ENCODE assay signal across 18 cellular contexts in genomic region chr1:96080925-96081324, GRCh38.
A peak's percentile ranks its signal among the peaks of the same experiment; 100 is the strongest.
DNase-seq lines count a peak whose midpoint lies in the region; ATAC-seq and TF ChIP-seq lines count a peak whose summit lies in the region.
"Had no signal": no experiment of that assay in that cellular context is flagged by ENCODE, and none has a peak within 500 bp of the region (broad histone marks: within the 10 kb centered on the region; RNA-seq: fewer than 3 reads in every experiment).

No MANE protein-coding gene starts in this region.

- H3K27me3 ChIP-seq in Karpas-422 (ENCODE audit: low read length) (no peaks in the 10 kb centered on the region), testis (no peaks in the 10 kb centered on the region)
- H3K27me3 ChIP-seq: pancreas, upper lobe of right lung had no signal

- DNase-seq in D341Med (ENCODE audit: low spot score) (peak; percentile 54), Karpas-422 (peak; percentile 48), amniotic epithelial cell (ENCODE audit: low read depth) (peak; percentile 22), iPS-NIHi11 (ENCODE audit: low spot score) (peak; percentile 26), testis (no peak), NCI-H2196 treated with DMSO at 0.1 percent for 48 hours (lab: John Stamatoyannopoulos, UW; ENCODE audit: unreplicated experiment) (no peak)
- DNase-seq: activated CD4-positive, alpha-beta T cell treated with anti-CD3 and anti-CD28 coated beads for 4 hours; activated naive CD8-positive, alpha-beta T cell treated with anti-CD3 and anti-CD28 coated beads, Interleukin-2, amount 10 ng/mL, durations not matched to agents 7 days and 5 days; C1 segment of cervical spinal cord; caudate nucleus; left cardiac atrium; NCI-H187 treated with DMSO at 0.1 percent for 48 hours; NCI-H524 treated with DMSO at 0.1 percent for 48 hours; pancreas; upper lobe of right lung had no signal

- H3K36me3 ChIP-seq in Karpas-422 (ENCODE audit: insufficient read depth, low read length) (no peaks in the 10 kb centered on the region), testis (ENCODE audit: low read depth, missing control alignments) (no peaks in the 10 kb centered on the region)
- H3K36me3 ChIP-seq: pancreas, upper lobe of right lung had no signal

- H3K4me2 ChIP-seq in Karpas-422 (ENCODE audit: low read depth, low read length, poor library complexity, severe bottlenecking): no peak overlapping the region
- H3K4me2 ChIP-seq: KMS-11 had no signal

- no peak for ATAC-seq in GM19397 (IDR thresholded peaks at IDR 0.05; ENCODE audit: unreplicated experiment)
- ATAC-seq: left cardiac atrium; pancreas; stimulated activated effector memory CD8-positive, alpha-beta T cell treated with anti-CD3 and anti-CD28 coated beads, Interleukin-12 subunit alpha, Interleukin-12 subunit beta, amount 100 ng/mL, for 72 hours; upper lobe of right lung had no signal

- H3K9ac ChIP-seq in Karpas-422 (ENCODE audit: low read length): no peak overlapping the region
- H3K9ac ChIP-seq: KMS-11 had no signal

- no peak overlapping the region for H2AFZ ChIP-seq in Karpas-422 (ENCODE audit: low read length)

- TF ChIP-seq POLR2A in testis (IDR thresholded peaks at IDR 0.05): no peak

- H3K9me3 ChIP-seq in Karpas-422 (ENCODE audit: low read length): no peaks in the 10 kb centered on the region
- no peaks in the 10 kb centered on the region for H3K9me3 ChIP-seq in testis
- H3K9me3 ChIP-seq: pancreas, upper lobe of right lung had no signal

- 91 to 96% methylated on average over 5 of the region's 5 CpGs for WGBS in testis, 2 donors

- no peaks in the 10 kb centered on the region for H3K4me1 ChIP-seq in Karpas-422 (ENCODE audit: low read length)
- H3K4me1 ChIP-seq in testis: no peaks in the 10 kb centered on the region
- H3K4me1 ChIP-seq: pancreas, upper lobe of right lung had no signal

- intact Hi-C loops in testis (cut with DNase I; ENCODE audit: low total_unique reads): no loop called here

- H3K4me3 ChIP-seq in Karpas-422 (ENCODE audit: low read length) (no peak overlapping the region), testis (no peak overlapping the region)
- H3K4me3 ChIP-seq: pancreas, upper lobe of right lung had no signal

- TF ChIP-seq CTCF in testis (IDR thresholded peaks at IDR 0.05): no peak

- H3K9me2 ChIP-seq in Karpas-422 (replicated peaks; ENCODE audit: insufficient read depth, low read length): no peaks in the 10 kb centered on the region

- H3K79me2 ChIP-seq in Karpas-422 (ENCODE audit: low read length): no peaks in the 10 kb centered on the region

- H3K27ac ChIP-seq in Karpas-422 (ENCODE audit: low read length): no peak overlapping the region
- no peak overlapping the region for H3K27ac ChIP-seq in testis
- H3K27ac ChIP-seq: KMS-11, pancreas, upper lobe of right lung had no signal

- no peaks in the 10 kb centered on the region for H4K20me1 ChIP-seq in Karpas-422 (ENCODE audit: insufficient read depth, low read depth, low read length)

Comparison
In these comparisons a context has a peak if more than half of its experiments do, and no peak if none do; other contexts are left out.
1. DNase-seq: peak in D341Med (single experiment), Karpas-422 (single experiment), amniotic epithelial cell (single experiment) and iPS-NIHi11 (single experiment); none in testis (single experiment) and NCI-H2196 treated with DMSO at 0.1 percent for 48 hours (single experiment).